In genomic region chr16:58389724-58390123, GRCh38 we compare ENCODE assay signal across 28 cellular contexts.
"Had no signal": no experiment of that assay in that cellular context is flagged by ENCODE, and none has a peak within 500 bp of the region (broad histone marks: within the 10 kb centered on the region; RNA-seq: fewer than 3 reads in every experiment).

No MANE protein-coding gene starts in this region.

- H3K4me3 Mint-ChIP-seq: mesothelial cell of epicardium; stimulated activated naive B cell treated with anti-CD40 and anti-IgM and Interleukin-4, amounts not matched to agents 10 μg/mL and 1 μg/mL and 100 μg/mL, for 72 hours had no signal

- H3K4me3 ChIP-seq: left lung, lung, pancreas, prostate gland, skin epidermis, stomach, testis, thyroid gland, transverse colon, upper lobe of left lung, vagina had no signal

- H3K9me3 ChIP-seq: left lung, pancreas, prostate gland, stomach, testis, thyroid gland, transverse colon, upper lobe of left lung, vagina had no signal

- H3K27ac ChIP-seq: left lung, pancreas, prostate gland, skin epidermis, stomach, testis, thyroid gland, transverse colon, upper lobe of left lung, vagina had no signal

- H3K4me1 ChIP-seq: pancreas, prostate gland, testis had no signal

- H3K27me3 ChIP-seq: left lung, pancreas, testis, thyroid gland, transverse colon, upper lobe of left lung, vagina had no signal

- H3K27ac Mint-ChIP-seq: mesothelial cell of epicardium; naive B cell; natural killer cell; stimulated activated naive B cell treated with anti-CD40 and anti-IgM and Interleukin-4, amounts not matched to agents 10 μg/mL and 1 μg/mL and 100 μg/mL, for 72 hours had no signal

- ATAC-seq: left cardiac atrium; left lung; natural killer cell; pancreas; right cardiac atrium; sciatic nerve; stimulated activated naive B cell treated with anti-CD40 and anti-IgM and Interleukin-4, amounts not matched to agents 10 μg/mL and 1 μg/mL and 100 μg/mL, for 72 hours; stimulated activated naive CD8-positive, alpha-beta T cell treated with anti-CD3 and anti-CD28 coated beads, Interleukin-15, Interleukin-2, amounts not matched to agents 100 U/mL and 50 U/mL, for 24 hours had no signal

- DNase-seq: kidney glomerular epithelial cell; left cardiac atrium; left lung; mesendoderm; naive B cell; natural killer cell; nucleus accumbens; pancreas; posterior cingulate gyrus; retina; right cardiac atrium; stimulated activated CD4-positive, alpha-beta T cell treated with anti-CD3 and anti-CD28 coated beads, Interleukin-12 subunit alpha, Interleukin-12 subunit beta, amount 100 ng/mL, for 4 hours; stimulated activated CD4-positive, alpha-beta T cell treated with anti-CD3 and anti-CD28 coated beads, Interleukin-15, amount 100 ng/mL, for 24 hours; stimulated activated CD4-positive, alpha-beta T cell treated with anti-CD3 and anti-CD28 coated beads, Interleukin-2, amount 100 ng/mL, for 24 hours; stimulated activated CD4-positive, alpha-beta T cell treated with anti-CD3 and anti-CD28 coated beads, Interleukin-4, amount 100 ng/mL, for 1 hour; stimulated activated naive B cell treated with anti-CD40 and anti-IgM and Interleukin-4, amounts not matched to agents 10 μg/mL and 1 μg/mL and 100 μg/mL, for 72 hours; stimulated activated naive CD8-positive, alpha-beta T cell treated with anti-CD3 and anti-CD28 coated beads, Interleukin-15, Interleukin-2, amounts not matched to agents 100 U/mL and 50 U/mL, for 24 hours; stomach; testis; thyroid gland; transverse colon; upper lobe of left lung had no signal

- H3K9me3 Mint-ChIP-seq: mesothelial cell of epicardium; natural killer cell; stimulated activated naive B cell treated with anti-CD40 and anti-IgM and Interleukin-4, amounts not matched to agents 10 μg/mL and 1 μg/mL and 100 μg/mL, for 72 hours had no signal

- H3K36me3 ChIP-seq: left lung, pancreas, prostate gland, stomach, thyroid gland, transverse colon, upper lobe of left lung, vagina had no signal

- H3K36me3 Mint-ChIP-seq: natural killer cell had no signal
